Comparison of ENCODE assay signal across 9 cellular contexts in genomic region chr1:46527474-46528296, GRCh38. TPM values are rescaled to one million over a fixed set of nuclear protein-coding genes. Genes with fewer than 3 reads are reported as not detected.
A peak's percentile ranks its signal among the peaks of the same experiment; 100 is the strongest.
DNase-seq lines count a peak whose midpoint lies in the region; TF ChIP-seq lines count a peak whose summit lies in the region.
"Had no signal": no experiment of that assay in that cellular context is flagged by ENCODE, and none has a peak within 500 bp of the region (broad histone marks: within the 10 kb centered on the region; RNA-seq: fewer than 3 reads in every experiment).

No MANE protein-coding gene starts in this region.

- H3K4me3 ChIP-seq in PC-9: no peak overlapping the region
- H3K4me3 ChIP-seq in neural progenitor cell: no peak overlapping the region
- H3K4me3 ChIP-seq: BLaER1 had no signal

- H3F3A ChIP-seq in PC-9 (ENCODE audit: insufficient read depth, low read depth) (peaks cover 8% of the 10 kb centered on the region; the same call in 1 of the 2 replicates), neural progenitor cell (ENCODE audit: low read depth) (peaks cover 31% of the 10 kb centered on the region)

- H3K9me3 ChIP-seq in PC-9 (ENCODE audit: insufficient read depth, low read depth): no peaks in the 10 kb centered on the region
- no peaks in the 10 kb centered on the region for H3K9me3 ChIP-seq in neural progenitor cell (ENCODE audit: low read depth)
- H3K9me3 ChIP-seq: BLaER1 had no signal

- peak overlapping the region; percentile 67 for H3K27ac Mint-ChIP-seq in neural progenitor cell

- H3K27me3 Mint-ChIP-seq in neural progenitor cell (ENCODE audit: insufficient read depth, low read depth): peaks cover 55% of the 10 kb centered on the region

- H3K36me3 ChIP-seq in PC-9 (ENCODE audit: low read depth): no peaks in the 10 kb centered on the region
- H3K36me3 ChIP-seq in neural progenitor cell: no peaks in the 10 kb centered on the region
- H3K36me3 ChIP-seq: BLaER1 had no signal

- peak; percentile 92 for TF ChIP-seq CTCF in PC-9 (conservative IDR thresholded peaks at IDR 0.05)
- peak; percentile 87 for TF ChIP-seq CTCF in neural progenitor cell (IDR thresholded peaks at IDR 0.05)

- POLR2A ChIA-PET in PC-9 (lab: Charles Lee; ENCODE audit: unreplicated experiment): no interaction called here

- H3K27me3 ChIP-seq in PC-9 (ENCODE audit: insufficient read depth, low read depth) (no peaks in the 10 kb centered on the region), neural progenitor cell (peaks cover 100% of the 10 kb centered on the region)

- DNase-seq in NCI-H187 (lab: John Stamatoyannopoulos, UW) (peak; percentile 24 to 48), NCI-H187 treated with DMSO at 0.1 percent for 48 hours (lab: John Stamatoyannopoulos, UW) (no peak), HUDEP-2 (lab: John Stamatoyannopoulos, UW; ENCODE audit: unreplicated experiment in 76 of 76) (peak in 69 of 76 experiments; percentile 12 to 81 (median 61)), PC-9 (peak; percentile 64 to 87), fibroblast of peridontal ligament (ENCODE audit: extremely low read depth) (peak; percentile 77), neural progenitor cell (ENCODE audit: low spot score) (peak; percentile 89), superior temporal gyrus (ENCODE audit: extremely low spot score) (peak; percentile 92)
- DNase-seq in activated T-cell treated with anti-CD3 and anti-CD28 coated beads, Interleukin-2, amount 50 U/mL, for 48 hours: peak; percentile 87 to 89

- H3K36me3 Mint-ChIP-seq in neural progenitor cell: no peaks in the 10 kb centered on the region

- no peaks in the 10 kb centered on the region for H3K9me3 Mint-ChIP-seq in neural progenitor cell

- intact Hi-C loops in PC-9 (cut with micrococcal nuclease; ENCODE audit: unreplicated experiment): loop anchor here (1.0 kb wide), 3 partner anchors 50 to 121 kb away; no protein-coding TSS in a partner anchor

- CTCF ChIA-PET in PC-9 (lab: Charles Lee): interaction anchor here (0.6 to 2.2 kb wide), 6 partner anchors 10 to 726 kb away, joined by 3 to 14 read pairs (median 4); no protein-coding TSS in a partner anchor

- no TSS peak for BruUV-seq in PC-9 (replicated peaks; lab: Mats Ljungman, UMichigan)

- no peak overlapping the region for H3K9ac ChIP-seq in neural progenitor cell
- H3K9ac ChIP-seq: BLaER1 had no signal

- peaks cover 43% of the 10 kb centered on the region for H3K4me1 Mint-ChIP-seq in neural progenitor cell

- H3K4me2 ChIP-seq in PC-9 (no peak overlapping the region), neural progenitor cell (no peak overlapping the region)
- H3K4me2 ChIP-seq: BLaER1 had no signal

- H2AFZ ChIP-seq in PC-9 (no peak overlapping the region), neural progenitor cell (replicated peaks) (no peak overlapping the region)

- H3K79me2 ChIP-seq in PC-9 (ENCODE audit: low read depth): no peaks in the 10 kb centered on the region
- no peaks in the 10 kb centered on the region for H3K79me2 ChIP-seq in neural progenitor cell (ENCODE audit: low read depth)

- peak overlapping the region; percentile 3 for H3K4me3 Mint-ChIP-seq in neural progenitor cell

- H3K4me1 ChIP-seq in PC-9 (replicated peaks; ENCODE audit: insufficient read depth): peaks cover 28% of the 10 kb centered on the region
- H3K4me1 ChIP-seq in neural progenitor cell: peaks cover 28% of the 10 kb centered on the region
- H3K4me1 ChIP-seq: BLaER1 had no signal

- no peaks in the 10 kb centered on the region for H4K20me1 ChIP-seq in PC-9 (ENCODE audit: insufficient read depth)
- peaks cover 75% of the 10 kb centered on the region for H4K20me1 ChIP-seq in neural progenitor cell (ENCODE audit: low read depth)

- H3K27ac ChIP-seq in PC-9: no peak overlapping the region
- no peak overlapping the region for H3K27ac ChIP-seq in neural progenitor cell
- H3K27ac ChIP-seq: BLaER1 had no signal

- no peaks in the 10 kb centered on the region for H3K9me2 ChIP-seq in PC-9 (ENCODE audit: insufficient read depth)

RNA-seq across cellular contexts. Expression of gene KNCN, which starts 23.8 kb away (rescaled TPM):
- not detected in 2 replicates for total RNA-seq in PC-9 (2021)
- total RNA-seq in neural progenitor cell (ENCODE audit: low replicate concordance): not detected in 2 replicates

RNA-seq across cellular contexts. Expression of gene DMBX1, which starts 38.0 kb away (rescaled TPM):
- 0.79 and 1.0 TPM in 2 replicates for total RNA-seq in PC-9 (2021)
- 0.06 and 0.56 TPM in 2 replicates for total RNA-seq in neural progenitor cell (ENCODE audit: low replicate concordance)
